Comparison of ENCODE assay signal across 14 cellular contexts in the genomic region with DNA sequence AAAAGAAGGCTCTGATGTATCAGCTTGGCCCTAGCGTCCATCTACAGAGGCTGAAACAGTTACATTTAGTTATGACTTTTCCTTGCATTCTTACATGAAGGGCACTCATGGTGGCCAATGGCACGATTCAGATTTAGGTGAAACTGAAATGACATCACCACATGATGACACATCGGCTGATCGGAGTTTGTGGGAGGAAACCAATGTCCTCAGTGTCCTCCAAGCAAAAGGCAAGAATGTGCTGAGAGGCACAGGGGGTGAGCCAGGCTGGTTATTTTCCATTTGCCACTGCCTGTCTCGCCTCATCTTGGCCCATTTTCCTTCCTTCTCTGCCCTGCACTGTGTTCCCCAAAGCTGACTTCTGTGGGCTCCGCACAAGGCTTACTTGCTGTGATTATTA. TPM values are rescaled to one million over a fixed set of nuclear protein-coding genes. Genes with fewer than 3 reads are reported as not detected.
DNase-seq lines count a peak whose midpoint lies in the region; ATAC-seq, FAIRE-seq and TF ChIP-seq lines count a peak whose summit lies in the region.
"Had no signal": no experiment of that assay in that cellular context is flagged by ENCODE, and none has a peak within 500 bp of the region (broad histone marks: within the 10 kb centered on the region; RNA-seq: fewer than 3 reads in every experiment).

No MANE protein-coding gene starts in this region.

- CTCF ChIA-PET in activated CD4-positive, alpha-beta memory T cell treated with anti-CD3 and anti-CD28 coated beads, Interleukin-2, amount 10 ng/mL, durations not matched to agents 7 days and 5 days (lab: Charles Lee) = no interaction called here

- H3K27ac Mint-ChIP-seq in activated CD4-positive, alpha-beta memory T cell treated with anti-CD3 and anti-CD28 coated beads, Interleukin-2, amount 10 ng/mL, durations not matched to agents 7 days and 5 days = no peak overlapping the region
- H3K27ac Mint-ChIP-seq: naive B cell had no signal

- H3K4me3 ChIP-seq in fibroblast of villous mesenchyme (ENCODE audit: low read depth, low read length) = no peak overlapping the region
- H3K4me3 ChIP-seq: heart right ventricle had no signal

- FAIRE-seq in urothelium cell line (lab: Jason Lieb, UNC) = peak; percentile 56

- DNase-seq in stimulated activated CD4-positive, alpha-beta T cell treated with anti-CD3 and anti-CD28 coated beads, Interleukin-1b, Interleukin-23, amount 100 ng/mL, for 48 hours = peak; percentile 50
- no peak for DNase-seq in stimulated activated CD4-positive, alpha-beta T cell treated with anti-CD3 and anti-CD28 coated beads, Interleukin-4, amount 100 ng/mL, for 1 hour
- DNase-seq in activated CD4-positive, alpha-beta memory T cell treated with anti-CD3 and anti-CD28 coated beads, Interleukin-2, amount 10 ng/mL, durations not matched to agents 7 days and 5 days = peak; percentile 47
- DNase-seq in fibroblast of villous mesenchyme (ENCODE audit: low read depth) (peak; percentile 35), urothelium cell line (ENCODE audit: low spot score) (peak; percentile 49), NCI-H187 (lab: John Stamatoyannopoulos, UW) (no peak), NCI-H1092 (lab: John Stamatoyannopoulos, UW) (no peak)
- DNase-seq: activated effector memory CD4-positive, alpha-beta T cell treated with anti-CD3 and anti-CD28 coated beads, Interleukin-2, amount 50 U/mL, for 16 hours; heart right ventricle; left colon; naive B cell; NCI-H2171 treated with DMSO at 0.1 percent for 48 hours; WERI-Rb-1 had no signal

- no peak for ATAC-seq in GM18870 (IDR thresholded peaks at IDR 0.05; ENCODE audit: unreplicated experiment)
- ATAC-seq: heart right ventricle, left colon had no signal

- H3K36me3 Mint-ChIP-seq in activated CD4-positive, alpha-beta memory T cell treated with anti-CD3 and anti-CD28 coated beads, Interleukin-2, amount 10 ng/mL, durations not matched to agents 7 days and 5 days (ENCODE audit: low read depth) = peaks cover 33% of the 10 kb centered on the region

- H3K4me1 Mint-ChIP-seq in activated CD4-positive, alpha-beta memory T cell treated with anti-CD3 and anti-CD28 coated beads, Interleukin-2, amount 10 ng/mL, durations not matched to agents 7 days and 5 days = peaks cover 36% of the 10 kb centered on the region

- H3K27me3 Mint-ChIP-seq in activated CD4-positive, alpha-beta memory T cell treated with anti-CD3 and anti-CD28 coated beads, Interleukin-2, amount 10 ng/mL, durations not matched to agents 7 days and 5 days = no peaks in the 10 kb centered on the region
- H3K27me3 Mint-ChIP-seq: naive B cell had no signal

- no peaks in the 10 kb centered on the region for H3K9me3 Mint-ChIP-seq in activated CD4-positive, alpha-beta memory T cell treated with anti-CD3 and anti-CD28 coated beads, Interleukin-2, amount 10 ng/mL, durations not matched to agents 7 days and 5 days

- no peak for TF ChIP-seq CTCF in fibroblast of villous mesenchyme (IDR thresholded peaks at IDR 0.05; ENCODE audit: insufficient read depth, low read depth, low read length)

- POLR2A ChIA-PET in activated CD4-positive, alpha-beta memory T cell treated with anti-CD3 and anti-CD28 coated beads, Interleukin-2, amount 10 ng/mL, durations not matched to agents 7 days and 5 days (lab: Charles Lee) = no interaction called here

- no peak overlapping the region for H3K4me3 Mint-ChIP-seq in activated CD4-positive, alpha-beta memory T cell treated with anti-CD3 and anti-CD28 coated beads, Interleukin-2, amount 10 ng/mL, durations not matched to agents 7 days and 5 days
- H3K4me3 Mint-ChIP-seq: naive B cell had no signal

RNA-seq across cellular contexts. Expression of a gene that starts 34.4 kb away (rescaled TPM):
- 10 to 100 TPM; 10.3 to 12.3 TPM for total RNA-seq in activated CD4-positive, alpha-beta memory T cell treated with anti-CD3 and anti-CD28 coated beads, Interleukin-2, amount 10 ng/mL, durations not matched to agents 7 days and 5 days
- 13.8 and 13.9 TPM in 2 replicates for total RNA-seq in fibroblast of villous mesenchyme

RNA-seq across cellular contexts. Expression of a gene that starts 37.7 kb away (rescaled TPM):
- 10 to 100 TPM; 41.8 to 43.8 TPM for total RNA-seq in activated CD4-positive, alpha-beta memory T cell treated with anti-CD3 and anti-CD28 coated beads, Interleukin-2, amount 10 ng/mL, durations not matched to agents 7 days and 5 days
- 36.7 and 48.4 TPM in 2 replicates for total RNA-seq in fibroblast of villous mesenchyme

Comparison
In these comparisons a context has a peak if more than half of its experiments do, and no peak if none do; other contexts are left out.
1. DNase-seq: peak in stimulated activated CD4-positive, alpha-beta T cell treated with anti-CD3 and anti-CD28 coated beads, Interleukin-1b, Interleukin-23, amount 100 ng/mL, for 48 hours (single experiment), activated CD4-positive, alpha-beta memory T cell treated with anti-CD3 and anti-CD28 coated beads, Interleukin-2, amount 10 ng/mL, durations not matched to agents 7 days and 5 days (single experiment), fibroblast of villous mesenchyme (single experiment) and urothelium cell line (single experiment); none in stimulated activated CD4-positive, alpha-beta T cell treated with anti-CD3 and anti-CD28 coated beads, Interleukin-4, amount 100 ng/mL, for 1 hour (single experiment), NCI-H187 (0 of 2) and NCI-H1092 (single experiment).